ENCODE assay signal across 8 cellular contexts in the genomic region with DNA sequence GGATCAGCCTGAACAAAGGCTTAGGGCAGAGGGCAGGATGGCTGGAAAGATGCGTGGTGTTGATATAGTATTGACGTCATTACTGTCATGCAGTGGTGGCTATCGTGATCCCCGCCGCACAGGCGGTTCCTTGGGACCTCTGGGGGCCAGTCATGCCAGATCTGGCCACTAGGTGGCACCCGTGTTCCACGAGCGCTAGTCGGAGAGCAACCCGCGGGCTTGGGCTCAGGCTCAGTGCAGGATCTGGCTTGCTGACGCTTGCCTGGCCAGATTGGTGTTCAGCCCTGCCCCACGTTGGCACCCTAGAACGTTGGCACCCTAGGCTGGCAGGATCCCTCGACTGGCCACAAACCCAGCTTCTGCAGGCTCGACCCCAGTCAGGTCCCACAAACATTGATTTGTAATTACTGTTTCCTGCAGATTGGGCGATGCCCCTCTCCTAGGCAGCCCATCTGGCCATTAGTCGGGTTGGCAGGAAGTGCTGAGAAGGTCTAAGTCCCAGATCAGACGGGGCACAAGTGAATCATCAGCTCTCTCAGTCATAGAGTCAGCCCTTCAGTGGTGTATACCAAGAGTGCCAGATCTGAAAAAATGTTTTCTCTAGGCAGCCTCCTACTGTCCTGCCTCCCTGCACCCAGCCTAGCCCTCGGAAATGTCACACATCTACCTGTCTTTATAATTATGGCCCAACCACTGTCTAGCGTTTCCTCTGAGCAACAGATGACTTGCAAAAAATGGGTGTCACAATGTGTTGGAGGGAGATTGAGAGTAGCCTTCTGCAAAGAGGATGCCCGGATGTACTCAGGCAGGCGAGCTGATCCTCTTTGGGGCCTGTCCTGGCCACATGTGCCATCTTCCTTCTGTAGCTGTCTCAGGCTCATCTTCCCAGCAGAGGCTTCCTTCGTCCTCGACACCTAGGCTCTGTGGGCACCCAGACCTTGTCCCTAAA.
DNase-seq lines count a peak whose midpoint lies in the region; ATAC-seq, FAIRE-seq and TF ChIP-seq lines count a peak whose summit lies in the region.

No MANE protein-coding gene starts in this region.

- no peak overlapping the region for H3K27ac ChIP-seq in body of pancreas

- peak overlapping the region in 3 of 5 donors; percentile 3 to 30 (median 18) for H3K4me3 Mint-ChIP-seq in immature natural killer cell

- no peaks in the 10 kb centered on the region for H3K36me3 Mint-ChIP-seq in immature natural killer cell

- peaks cover 12 to 13% of the 10 kb centered on the region in 2 donors for H3K4me1 Mint-ChIP-seq in immature natural killer cell

- 17 to 24% methylated on average over 22 to 26 of the region's 26 CpGs for WGBS in body of pancreas, 2 donors

- TF ChIP-seq POLR2A in body of pancreas (IDR thresholded peaks at IDR 0.05): no peak

- H3K9me3 ChIP-seq in body of pancreas: no peaks in the 10 kb centered on the region

- no peaks in the 10 kb centered on the region for H3K36me3 ChIP-seq in body of pancreas (replicated peaks in 1 of 2; ENCODE audit: insufficient read depth in 1 of 2, low read depth in 2 of 2)

- no peaks in the 10 kb centered on the region for H3K4me1 ChIP-seq in body of pancreas

- H3K27ac Mint-ChIP-seq in immature natural killer cell: peak overlapping the region in 1 of 6 donors; percentile 34

- ATAC-seq in GM18499 (IDR thresholded peaks at IDR 0.05; ENCODE audit: insufficient read depth, unreplicated experiment): peak; percentile 81
- peak; percentile 96 for ATAC-seq in HG02885 (IDR thresholded peaks at IDR 0.05; ENCODE audit: poor library complexity, unreplicated experiment)
- peak; percentile 89 for ATAC-seq in body of pancreas

- no peak overlapping the region for H3K4me3 ChIP-seq in body of pancreas

- intact Hi-C loops in body of pancreas (cut with DNase I): loop anchor here (5.0 to 10.0 kb wide), 2 partner anchors 69 to 1192 kb away; no protein-coding TSS in a partner anchor

- no peaks in the 10 kb centered on the region for H3K27me3 ChIP-seq in body of pancreas

- peak; percentile 3 for FAIRE-seq in A204.1 (lab: Jason Lieb, UNC)

- DNase-seq in NCI-H2029 (lab: John Stamatoyannopoulos, UW) (peak; percentile 70), UCSD-AML1 (lab: John Stamatoyannopoulos, UW; ENCODE audit: unreplicated experiment) (peak; percentile 87), body of pancreas (peak; percentile 80 to 86 (median 85)), immature natural killer cell (peak; percentile 66 to 77 (median 72))
- DNase-seq in stimulated activated CD4-positive, alpha-beta T cell treated with anti-CD3 and anti-CD28 coated beads, Interleukin-15, amount 100 ng/mL, for 24 hours: peak; percentile 89

- TF ChIP-seq CTCF in body of pancreas (IDR thresholded peaks at IDR 0.05): peak; percentile 93 to 99 (median 97)

- peaks cover 0 to 3% (median 1%) of the 10 kb centered on the region in 3 donors for H3K27me3 Mint-ChIP-seq in immature natural killer cell (ENCODE audit: low read depth in 3 of 3)

- H3K9me3 Mint-ChIP-seq in immature natural killer cell: peaks cover 0 to 2% (median 0%) of the 10 kb centered on the region in 6 donors
